22 cellular contexts compared by ENCODE assay signal in genomic region chr15:66415321-66415720, GRCh38. TPM values are rescaled to one million over a fixed set of nuclear protein-coding genes. Genes with fewer than 3 reads are reported as not detected.
DNase-seq lines count a peak whose midpoint lies in the region; ATAC-seq and TF ChIP-seq lines count a peak whose summit lies in the region.
"Had no signal": no experiment of that assay in that cellular context is flagged by ENCODE, and none has a peak within 500 bp of the region (broad histone marks: within the 10 kb centered on the region; RNA-seq: fewer than 3 reads in every experiment).

No MANE protein-coding gene starts in this region.

- peaks cover 68% of the 10 kb centered on the region for H3K4me1 Mint-ChIP-seq in activated CD4-positive, alpha-beta T cell treated with anti-CD3 and anti-CD28 coated beads, Interleukin-2, amount 10 ng/mL, durations not matched to agents 7 days and 5 days
- H3K4me1 Mint-ChIP-seq in H9: peaks cover 40 to 48% of the 10 kb centered on the region in 2 experiments
- peaks cover 81% of the 10 kb centered on the region for H3K4me1 Mint-ChIP-seq in dendritic cell treated with granulocyte-macrophage colony-stimulating factor and Interleukin-4, amounts not matched to agents 40 ng/mL and 50 ng/mL, for 4 days (ENCODE audit: low read depth)

- no peaks in the 10 kb centered on the region for H3K27me3 Mint-ChIP-seq in activated CD4-positive, alpha-beta T cell treated with anti-CD3 and anti-CD28 coated beads, Interleukin-2, amount 10 ng/mL, durations not matched to agents 7 days and 5 days
- H3K27me3 Mint-ChIP-seq in H9 (ENCODE audit: low read depth): no peaks in the 10 kb centered on the region
- no peaks in the 10 kb centered on the region for H3K27me3 Mint-ChIP-seq in dendritic cell treated with granulocyte-macrophage colony-stimulating factor and Interleukin-4, amounts not matched to agents 40 ng/mL and 50 ng/mL, for 4 days

- no peak overlapping the region for H3K56ac ChIP-seq in H9 (ENCODE audit: insufficient read length, low read depth, low read length)

- H2BK120ac ChIP-seq in H9 (ENCODE audit: low read depth, low read length, poor library complexity, severe bottlenecking): no peak overlapping the region

- no peak overlapping the region for H3K9ac ChIP-seq in H9 (ENCODE audit: extremely low read depth, insufficient read length, low read length)

- TF ChIP-seq CTCF in AG10803 (conservative IDR thresholded peaks at IDR 0.05; ENCODE audit: low read length) (no peak), H9 (conservative IDR thresholded peaks at IDR 0.05) (no peak)

- H3K4me3 Mint-ChIP-seq in activated CD4-positive, alpha-beta T cell treated with anti-CD3 and anti-CD28 coated beads, Interleukin-2, amount 10 ng/mL, durations not matched to agents 7 days and 5 days: no peak overlapping the region
- no peak overlapping the region for H3K4me3 Mint-ChIP-seq in H9
- H3K4me3 Mint-ChIP-seq in dendritic cell treated with granulocyte-macrophage colony-stimulating factor and Interleukin-4, amounts not matched to agents 40 ng/mL and 50 ng/mL, for 4 days: no peak overlapping the region
- H3K4me3 Mint-ChIP-seq: HFFc6 had no signal

- H4K5ac ChIP-seq in H9 (ENCODE audit: insufficient read length, low read depth, low read length): no peak overlapping the region

- no peak overlapping the region for H2BK15ac ChIP-seq in H9 (ENCODE audit: low read depth, low read length)

- peaks cover 22% of the 10 kb centered on the region; the same call in 1 of the 2 replicates for H3K4me1 ChIP-seq in H9 (ENCODE audit: insufficient read depth, low read length)

- H4K91ac ChIP-seq in H9 (ENCODE audit: insufficient read length, low read depth, low read length): no peak overlapping the region

- no peak overlapping the region for H3T11ph ChIP-seq in H9 (ENCODE audit: low read length)

- no peak overlapping the region for H3K4me2 ChIP-seq in H9 (ENCODE audit: insufficient read depth, insufficient read length, low read length)

- intact Hi-C loops in dendritic cell treated with granulocyte-macrophage colony-stimulating factor and Interleukin-4, amounts not matched to agents 40 ng/mL and 50 ng/mL, for 4 days (cut with micrococcal nuclease): no loop called here

- peak overlapping the region; percentile 25 for H3K27ac Mint-ChIP-seq in activated CD4-positive, alpha-beta T cell treated with anti-CD3 and anti-CD28 coated beads, Interleukin-2, amount 10 ng/mL, durations not matched to agents 7 days and 5 days
- 0 out of 7 replicates have a peak overlapping the region, but pooled peaks of 2 of the 3 experiments have one; percentile 1 to 10 for H3K27ac Mint-ChIP-seq in H9
- peak overlapping the region; percentile 44 for H3K27ac Mint-ChIP-seq in dendritic cell treated with granulocyte-macrophage colony-stimulating factor and Interleukin-4, amounts not matched to agents 40 ng/mL and 50 ng/mL, for 4 days
- H3K27ac Mint-ChIP-seq: HFFc6 had no signal

- no peak for ATAC-seq in SK-N-SH treated with all-trans-retinoic acid at 6 μM for 48 hours
- ATAC-seq: Panc1 had no signal

- H3K79me1 ChIP-seq in H9 (ENCODE audit: insufficient read depth, low read depth, low read length, poor library complexity, severe bottlenecking): peaks cover 5% of the 10 kb centered on the region

- POLR2A ChIA-PET in activated CD4-positive, alpha-beta T cell treated with anti-CD3 and anti-CD28 coated beads, Interleukin-2, amount 10 ng/mL, durations not matched to agents 7 days and 5 days (lab: Charles Lee): no interaction called here

- no peak overlapping the region for H2BK5ac ChIP-seq in H9 (ENCODE audit: insufficient read length, low read length)

- CTCF ChIA-PET in activated CD4-positive, alpha-beta T cell treated with anti-CD3 and anti-CD28 coated beads, Interleukin-2, amount 10 ng/mL, durations not matched to agents 7 days and 5 days (lab: Charles Lee): interaction anchor here (0.9 to 2.0 kb wide), 2 partner anchors 12 kb away, joined by 3 to 7 read pairs; no protein-coding TSS in a partner anchor

- peaks cover 11% of the 10 kb centered on the region for H3K9me3 ChIP-seq in H9 (ENCODE audit: control insufficient read depth, low read depth, low read length)

- no peaks in the 10 kb centered on the region; the same call in 1 of the 2 replicates for H3K27me3 ChIP-seq in H9 (ENCODE audit: insufficient read depth, low read length)

- H4K8ac ChIP-seq in H9 (replicated peaks; ENCODE audit: insufficient read length, low read depth, low read length): no peak overlapping the region

- no peak overlapping the region for H3K18ac ChIP-seq in H9 (ENCODE audit: insufficient read length, low read depth, low read length)

- no peak overlapping the region for H3K4ac ChIP-seq in H9 (ENCODE audit: low read depth, low read length)

- H3K4me3 ChIP-seq in AG10803 (ENCODE audit: low read length): no peak overlapping the region

- H3K23ac ChIP-seq in H9 (ENCODE audit: insufficient read length, low read depth, low read length): no peak overlapping the region

- H3K27ac ChIP-seq in H9 (ENCODE audit: insufficient read length, low read depth, low read length): no peak overlapping the region
- H3K27ac ChIP-seq: HL-60 had no signal

- DNase-seq in activated CD4-positive, alpha-beta T cell treated with anti-CD3 and anti-CD28 coated beads, Interleukin-2, amount 10 ng/mL, durations not matched to agents 7 days and 5 days: no peak
- no peak for DNase-seq in activated CD4-positive, alpha-beta T cell treated with anti-CD3 and anti-CD28 coated beads for 4 hours
- DNase-seq in AG10803 (ENCODE audit: low read depth): peak; percentile 17
- no peak for DNase-seq in H9
- DNase-seq in DMS53 (lab: John Stamatoyannopoulos, UW): no peak
- DNase-seq in activated gamma-delta T cell treated with Interleukin-2 at 50 U/mL for 16 hours: no peak
- DNase-seq: 8988T, AML-193, DMS79, H7, HFFc6, KG1, NCI-H1105, NCI-H146, NCI-H2029 treated with DMSO at 0.1 percent for 48 hours, NCI-H226, NCI-H510A treated with DMSO at 0.1 percent for 48 hours, NCI-H748 treated with DMSO at 0.1 percent for 48 hours had no signal

- H2BK20ac ChIP-seq in H9 (ENCODE audit: low read depth, low read length, poor library complexity, severe bottlenecking): no peak overlapping the region

- no peak overlapping the region for H2AK5ac ChIP-seq in H9 (ENCODE audit: insufficient read length, low read length)

- no peaks in the 10 kb centered on the region for H3K23me2 ChIP-seq in H9 (ENCODE audit: insufficient read length, low read depth, low read length, poor library complexity, severe bottlenecking)

- peaks cover 35% of the 10 kb centered on the region for H3K79me2 ChIP-seq in H9 (ENCODE audit: insufficient read depth, low read length)

- H2AFZ ChIP-seq in H9 (ENCODE audit: low read length): no peak overlapping the region

- peak overlapping the region; percentile 51; the same call in 1 of the 2 replicates for H3K14ac ChIP-seq in H9 (ENCODE audit: insufficient read depth, low read length)

- H3K36me3 Mint-ChIP-seq in activated CD4-positive, alpha-beta T cell treated with anti-CD3 and anti-CD28 coated beads, Interleukin-2, amount 10 ng/mL, durations not matched to agents 7 days and 5 days (ENCODE audit: low read depth): peaks cover 49% of the 10 kb centered on the region
- H3K36me3 Mint-ChIP-seq in H9 (ENCODE audit: insufficient read depth in 1 of 3, low read depth in 3 of 3): peaks cover 23 to 26% (median 25%) of the 10 kb centered on the region in 3 experiments
- peaks cover 25% of the 10 kb centered on the region for H3K36me3 Mint-ChIP-seq in dendritic cell treated with granulocyte-macrophage colony-stimulating factor and Interleukin-4, amounts not matched to agents 40 ng/mL and 50 ng/mL, for 4 days (ENCODE audit: low read depth)

- no peaks in the 10 kb centered on the region for H4K20me1 ChIP-seq in H9 (ENCODE audit: control insufficient read depth, insufficient read depth, insufficient read length)

- peaks cover 11% of the 10 kb centered on the region for H3K9me3 Mint-ChIP-seq in activated CD4-positive, alpha-beta T cell treated with anti-CD3 and anti-CD28 coated beads, Interleukin-2, amount 10 ng/mL, durations not matched to agents 7 days and 5 days
- peaks cover 23 to 25% of the 10 kb centered on the region in 2 experiments; a peak in 4 of 5 replicates for H3K9me3 Mint-ChIP-seq in H9
- H3K9me3 Mint-ChIP-seq in dendritic cell treated with granulocyte-macrophage colony-stimulating factor and Interleukin-4, amounts not matched to agents 40 ng/mL and 50 ng/mL, for 4 days: no peaks in the 10 kb centered on the region

- H2BK12ac ChIP-seq in H9 (ENCODE audit: insufficient read length, low read depth, low read length): no peak overlapping the region

TF ChIP-seq in SK-N-SH treated with all-trans-retinoic acid at 6 μM for 48 hours, 23 proteins besides CTCF, POLR2A, EP300 and RAD21:
- TF ChIP-seq ZNF8 (CRISPR knock-in tag; IDR thresholded peaks at IDR 0.05) (no peak), CREB5 (CRISPR knock-in tag; IDR thresholded peaks at IDR 0.05; ENCODE audit: low read depth) (no peak), RARB (CRISPR knock-in tag; IDR thresholded peaks at IDR 0.05) (no peak), SNAI2 (CRISPR knock-in tag; IDR thresholded peaks at IDR 0.05) (no peak), ZNF565 (CRISPR knock-in tag; conservative IDR thresholded peaks at IDR 0.05; ENCODE audit: low read depth) (no peak), ZFP30 (CRISPR knock-in tag; IDR thresholded peaks at IDR 0.05) (no peak), OSR1 (CRISPR knock-in tag; IDR thresholded peaks at IDR 0.05) (no peak)

RNA-seq across cellular contexts. Expression of gene MAP2K1, which starts 28.6 kb away (rescaled TPM):
- 10 to 100 TPM; 72.1 to 83.0 TPM for total RNA-seq in activated CD4-positive, alpha-beta T cell treated with anti-CD3 and anti-CD28 coated beads, Interleukin-2, amount 10 ng/mL, durations not matched to agents 7 days and 5 days
- total RNA-seq in H9 (2021): 50.4 and 50.8 TPM in 2 replicates

RNA-seq across cellular contexts. Expression of gene TIPIN, which starts 58.8 kb away (rescaled TPM):
- total RNA-seq in activated CD4-positive, alpha-beta T cell treated with anti-CD3 and anti-CD28 coated beads, Interleukin-2, amount 10 ng/mL, durations not matched to agents 7 days and 5 days: 10 to 100 TPM; 25.0 to 28.0 TPM
- total RNA-seq in H9 (2021): 26.9 and 28.3 TPM in 2 replicates
